11 cellular contexts compared by ENCODE assay signal in the genomic region with DNA sequence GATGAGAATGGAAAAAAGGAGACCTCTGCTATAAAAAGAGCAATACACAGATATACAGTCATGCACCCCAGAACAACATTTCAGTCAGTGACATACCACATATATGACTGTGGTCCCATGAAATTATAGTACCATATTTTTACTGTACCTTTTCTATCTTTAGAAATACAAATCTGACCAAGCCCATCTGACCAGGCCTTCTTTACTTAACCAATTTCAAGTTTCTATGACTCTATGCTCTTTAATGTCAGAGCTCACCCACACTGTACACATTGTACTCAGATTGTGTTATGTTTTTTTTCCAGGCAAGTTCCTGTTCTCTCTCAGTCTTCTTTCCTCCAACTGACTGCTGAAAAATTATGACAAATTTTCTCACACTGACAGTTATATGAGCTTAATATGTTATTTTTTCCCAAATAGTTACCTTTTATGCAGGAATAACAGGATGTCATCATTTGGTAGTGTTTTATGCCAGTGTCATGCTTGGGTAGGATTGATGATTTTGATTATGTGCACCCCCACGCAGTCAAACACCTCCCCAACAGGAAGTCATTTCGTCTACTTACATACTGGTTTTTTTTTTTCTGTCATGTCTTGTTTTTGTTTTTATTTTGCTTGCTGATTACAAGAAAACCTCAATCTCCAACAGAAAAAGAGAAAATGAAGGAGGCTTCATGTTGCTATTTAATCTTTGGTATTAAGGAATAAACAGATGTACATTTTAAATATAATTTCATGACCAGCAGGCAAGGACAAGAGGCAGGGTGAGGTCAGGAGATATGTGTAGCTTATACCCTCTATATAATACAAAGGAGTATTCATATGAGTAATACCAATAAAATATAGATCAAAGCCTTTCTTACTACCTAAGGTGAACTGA. TPM values are rescaled to one million over a fixed set of nuclear protein-coding genes. Genes with fewer than 3 reads are reported as not detected.
DNase-seq lines count a peak whose midpoint lies in the region; ATAC-seq and TF ChIP-seq lines count a peak whose summit lies in the region.
"Had no signal": no experiment of that assay in that cellular context is flagged by ENCODE, and none has a peak within 500 bp of the region (broad histone marks: within the 10 kb centered on the region; RNA-seq: fewer than 3 reads in every experiment).

No MANE protein-coding gene starts in this region.

- H3K27me3 Mint-ChIP-seq in effector memory CD8-positive, alpha-beta T cell = no peaks in the 10 kb centered on the region
- no peaks in the 10 kb centered on the region for H3K27me3 Mint-ChIP-seq in endothelial cell (ENCODE audit: unreplicated experiment)

- H3K9me3 Mint-ChIP-seq in effector memory CD8-positive, alpha-beta T cell = no peaks in the 10 kb centered on the region
- no peaks in the 10 kb centered on the region for H3K9me3 Mint-ChIP-seq in endothelial cell (ENCODE audit: unreplicated experiment)

- peaks cover 18 to 29% of the 10 kb centered on the region in 2 donors for H3K4me1 Mint-ChIP-seq in effector memory CD8-positive, alpha-beta T cell (ENCODE audit: low read depth in 2 of 2)
- peaks cover 7% of the 10 kb centered on the region for H3K4me1 Mint-ChIP-seq in endothelial cell (ENCODE audit: unreplicated experiment)

- no peaks in the 10 kb centered on the region for H3K27me3 ChIP-seq in HL-60 (ENCODE audit: insufficient read depth, poor library complexity, severe bottlenecking)

- TF ChIP-seq CTCF in HL-60 (IDR thresholded peaks at IDR 0.05; ENCODE audit: insufficient read depth, low read length) = no peak
- TF ChIP-seq CTCF in endothelial cell (IDR thresholded peaks at IDR 0.05; ENCODE audit: unreplicated experiment) = no peak

- H3K4me3 ChIP-seq in HL-60 (replicated peaks; ENCODE audit: insufficient read depth, low read length) = no peak overlapping the region

- no peaks in the 10 kb centered on the region for H3K36me3 Mint-ChIP-seq in effector memory CD8-positive, alpha-beta T cell (ENCODE audit: insufficient read depth)
- no peaks in the 10 kb centered on the region for H3K36me3 Mint-ChIP-seq in endothelial cell (ENCODE audit: low read depth, unreplicated experiment)
- H3K36me3 Mint-ChIP-seq: CD14-positive monocyte had no signal

- H3K4me3 Mint-ChIP-seq in effector memory CD8-positive, alpha-beta T cell = peak overlapping the region; percentile 70 to 86
- no peak overlapping the region for H3K4me3 Mint-ChIP-seq in endothelial cell (ENCODE audit: unreplicated experiment)
- H3K4me3 Mint-ChIP-seq: CD14-positive monocyte had no signal

- peak overlapping the region; percentile 28 for H3K27ac ChIP-seq in HL-60 (replicated peaks)

- DNase-seq in left ventricle myocardium superior = no peak
- no peak for DNase-seq in cardiac septum (ENCODE audit: low spot score)
- DNase-seq in HL-60 (ENCODE audit: low read depth in 1 of 2, low spot score in 1 of 2) = no peak
- no peak for DNase-seq in effector memory CD8-positive, alpha-beta T cell
- DNase-seq in DMS79 (lab: John Stamatoyannopoulos, UW) = no peak
- DNase-seq in NCI-H526 treated with DMSO at 0.1 percent for 48 hours (lab: John Stamatoyannopoulos, UW) = no peak
- DNase-seq in superior temporal gyrus (ENCODE audit: extremely low spot score) = no peak
- no peak for DNase-seq in endothelial cell (ENCODE audit: low spot score)
- DNase-seq: NCI-H2029; stimulated activated CD4-positive, alpha-beta T cell treated with anti-CD3 and anti-CD28 coated beads, Interleukin-4, amount 100 ng/mL, for 1 hour had no signal

- H3K27ac Mint-ChIP-seq in effector memory CD8-positive, alpha-beta T cell = peak overlapping the region; percentile 89 to 98
- H3K27ac Mint-ChIP-seq in endothelial cell (ENCODE audit: unreplicated experiment) = no peak overlapping the region

- ATAC-seq in left ventricle myocardium superior = peak; percentile 47
- peak; percentile 89 for ATAC-seq in effector memory CD8-positive, alpha-beta T cell (replicated peaks)

- intact Hi-C loops in left ventricle myocardium superior (cut with micrococcal nuclease) (no loop called here), cardiac septum (cut with DNase I) (no loop called here)

RNA-seq across cellular contexts. Expression of a gene that starts 8.2 kb away (rescaled TPM):
- 60.3 TPM for total RNA-seq in left ventricle myocardium superior
- total RNA-seq in cardiac septum = 38.6 TPM
- 62.0 TPM for total RNA-seq in endothelial cell (ENCODE audit: unreplicated experiment)
